Comparison of ENCODE assay signal across 23 cellular contexts in the genomic region with DNA sequence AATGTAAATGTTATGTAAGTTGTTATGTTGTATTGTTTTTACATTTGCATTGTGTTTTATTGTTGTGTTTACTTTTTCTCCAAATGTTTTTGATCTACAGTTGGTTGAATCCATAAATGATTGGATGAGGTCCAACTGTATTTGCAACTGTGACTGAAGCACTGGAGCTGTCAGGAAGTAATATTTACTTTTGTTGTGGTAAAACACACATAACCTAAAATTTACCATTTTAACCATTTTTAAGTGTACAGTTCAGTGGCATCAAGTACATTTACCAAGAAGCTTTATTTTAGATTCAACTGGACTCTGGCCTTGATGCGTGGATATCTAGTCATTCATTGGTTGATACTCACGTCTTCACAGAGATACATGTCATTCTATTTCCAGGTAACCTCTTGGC.
"Had no signal": no experiment of that assay in that cellular context is flagged by ENCODE, and none has a peak within 500 bp of the region (broad histone marks: within the 10 kb centered on the region; RNA-seq: fewer than 3 reads in every experiment).

No MANE protein-coding gene starts in this region.

- ATAC-seq: body of pancreas; left colon; lower lobe of right lung; naive thymus-derived CD4-positive, alpha-beta T cell had no signal

- H3K4me3 ChIP-seq: body of pancreas, cardiac muscle cell, heart right ventricle, lower lobe of right lung, spleen, testis had no signal

- H3K36me3 ChIP-seq: cardiac muscle cell, heart right ventricle, lower lobe of right lung had no signal

- H3K27ac ChIP-seq: body of pancreas, cardiac muscle cell, lower lobe of right lung, spleen, testis had no signal

- H3K4me3 Mint-ChIP-seq: activated naive CD4-positive, alpha-beta T cell treated with anti-CD3 and anti-CD28 coated beads, Interleukin-2, amount 10 ng/mL, durations not matched to agents 7 days and 5 days; dendritic cell treated with granulocyte-macrophage colony-stimulating factor and Interleukin-4, amounts not matched to agents 40 ng/mL and 50 ng/mL, for 4 days; naive thymus-derived CD4-positive, alpha-beta T cell had no signal

- DNase-seq: activated CD4-positive, alpha-beta T cell treated with anti-CD3 and anti-CD28 coated beads for 4 hours; activated CD4-positive, alpha-beta T cell treated with anti-CD3 and anti-CD28 coated beads, Interleukin-2, amount 50 U/mL, for 48 hours; activated CD4-positive, CD25-positive, alpha-beta regulatory T cell; activated CD8-positive, alpha-beta memory T cell treated with anti-CD3 and anti-CD28 coated beads, Interleukin-2, amount 50 U/mL, for 48 hours; activated effector memory CD4-positive, alpha-beta T cell treated with Interleukin-2 at 50 U/mL for 16 hours; activated naive CD4-positive, alpha-beta T cell treated with anti-CD3 and anti-CD28 coated beads, Interleukin-2, amount 10 ng/mL, durations not matched to agents 7 days and 5 days; activated T-cell treated with anti-CD3 and anti-CD28 coated beads, Interleukin-2, amount 50 U/mL, for 48 hours; body of pancreas; effector CD4-positive, alpha-beta T cell; erythroblast; foreskin fibroblast; heart right ventricle; islet precursor cell; left colon; lower lobe of right lung; naive thymus-derived CD4-positive, alpha-beta T cell; spleen; stimulated activated CD4-positive, alpha-beta T cell treated with anti-CD3 and anti-CD28 coated beads, Interleukin-4, amount 100 ng/mL, for 1 hour; stimulated activated naive CD4-positive, alpha-beta T cell; T-helper 9 cell; testis had no signal

- H3K27me3 Mint-ChIP-seq: activated naive CD4-positive, alpha-beta T cell treated with anti-CD3 and anti-CD28 coated beads, Interleukin-2, amount 10 ng/mL, durations not matched to agents 7 days and 5 days; naive thymus-derived CD4-positive, alpha-beta T cell had no signal

- H3K27ac Mint-ChIP-seq: activated naive CD4-positive, alpha-beta T cell treated with anti-CD3 and anti-CD28 coated beads, Interleukin-2, amount 10 ng/mL, durations not matched to agents 7 days and 5 days; dendritic cell treated with granulocyte-macrophage colony-stimulating factor and Interleukin-4, amounts not matched to agents 40 ng/mL and 50 ng/mL, for 4 days; naive thymus-derived CD4-positive, alpha-beta T cell had no signal

- H3K27me3 ChIP-seq: body of pancreas, cardiac muscle cell, heart right ventricle, spleen, testis had no signal

- H3K4me1 ChIP-seq: body of pancreas had no signal

- H3K9me3 Mint-ChIP-seq: activated naive CD4-positive, alpha-beta T cell treated with anti-CD3 and anti-CD28 coated beads, Interleukin-2, amount 10 ng/mL, durations not matched to agents 7 days and 5 days; dendritic cell treated with granulocyte-macrophage colony-stimulating factor and Interleukin-4, amounts not matched to agents 40 ng/mL and 50 ng/mL, for 4 days; naive thymus-derived CD4-positive, alpha-beta T cell had no signal

- H3K9me3 ChIP-seq: body of pancreas, heart right ventricle, lower lobe of right lung, spleen, testis had no signal
